Comparison of ENCODE assay signal across 1 cellular context in the genomic region with DNA sequence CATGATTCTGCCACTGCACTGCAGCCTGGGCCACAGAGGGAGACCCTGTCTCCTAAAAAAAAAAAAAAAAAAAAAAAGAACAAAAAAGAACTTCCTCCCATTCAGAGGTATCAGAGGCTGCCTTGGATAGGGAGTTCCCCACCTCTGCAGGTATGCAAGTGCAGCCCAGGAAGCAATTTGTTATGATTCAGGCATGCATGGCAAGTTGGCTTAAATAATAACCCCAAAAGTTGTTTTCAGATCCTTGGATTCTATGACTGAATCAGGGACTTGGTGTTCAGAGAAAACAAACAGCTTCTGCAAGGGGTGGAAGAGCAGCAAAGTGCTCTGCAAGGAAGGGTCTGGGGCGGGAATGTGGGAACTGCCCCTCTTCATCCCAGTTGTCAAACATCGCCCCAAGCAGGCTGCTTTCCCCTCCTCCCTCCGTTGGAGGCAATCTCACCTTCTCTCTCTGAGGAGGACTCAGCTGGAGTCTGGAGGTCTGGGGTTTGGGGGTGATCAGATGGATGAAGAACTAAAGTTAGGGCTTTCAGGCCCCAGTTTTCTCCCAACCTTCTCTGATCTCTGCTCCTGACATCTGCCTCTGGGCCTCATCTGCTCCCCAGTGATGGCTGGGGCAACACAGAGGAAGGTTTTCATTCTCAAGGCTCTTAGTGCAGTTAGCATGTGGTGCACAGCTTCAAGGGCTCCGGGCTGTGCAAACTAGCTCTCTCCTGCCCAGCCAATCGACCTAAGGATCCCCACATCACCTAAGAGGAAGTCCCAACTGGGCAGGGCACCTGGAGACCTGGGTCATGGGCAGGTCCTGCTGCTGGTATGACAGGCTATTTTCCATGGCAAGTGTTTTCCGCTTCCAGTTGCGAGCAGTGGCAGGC.
TF ChIP-seq lines count a peak whose summit lies in the region.

No MANE protein-coding gene starts in this region.

TF ChIP-seq in IMR-90, 13 proteins besides CTCF, POLR2A, EP300 and RAD21:
- TF ChIP-seq CEBPB (IDR thresholded peaks at IDR 0.05; ENCODE audit: low read depth, low read length) (no peak), MAZ (IDR thresholded peaks at IDR 0.05; ENCODE audit: borderline replicate concordance, low read depth, low read length) (no peak), MXI1 (IDR thresholded peaks at IDR 0.05; ENCODE audit: borderline replicate concordance, low read depth, low read length) (no peak), CHD1 (IDR thresholded peaks at IDR 0.05; ENCODE audit: low read depth, low read length) (no peak), FOS (IDR thresholded peaks at IDR 0.05; ENCODE audit: low read depth, low read length) (no peak), RCOR1 (IDR thresholded peaks at IDR 0.05; ENCODE audit: insufficient replicate concordance, low read length) (no peak), RFX5 (IDR thresholded peaks at IDR 0.05; ENCODE audit: low read depth, low read length) (no peak), NFE2L2 (IDR thresholded peaks at IDR 0.05; ENCODE audit: low read depth, low read length) (no peak), BHLHE40 (IDR thresholded peaks at IDR 0.05; ENCODE audit: low read depth, low read length) (no peak), MAFK (IDR thresholded peaks at IDR 0.05; ENCODE audit: low read depth, low read length) (no peak)
- TF ChIP-seq, protein P1, sequence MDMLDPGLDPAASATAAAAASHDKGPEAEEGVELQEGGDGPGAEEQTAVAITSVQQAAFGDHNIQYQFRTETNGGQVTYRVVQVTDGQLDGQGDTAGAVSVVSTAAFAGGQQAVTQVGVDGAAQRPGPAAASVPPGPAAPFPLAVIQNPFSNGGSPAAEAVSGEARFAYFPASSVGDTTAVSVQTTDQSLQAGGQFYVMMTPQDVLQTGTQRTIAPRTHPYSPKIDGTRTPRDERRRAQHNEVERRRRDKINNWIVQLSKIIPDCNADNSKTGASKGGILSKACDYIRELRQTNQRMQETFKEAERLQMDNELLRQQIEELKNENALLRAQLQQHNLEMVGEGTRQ (IDR thresholded peaks at IDR 0.05; ENCODE audit: low read depth, low read length), result no peak
- TF ChIP-seq, protein P2, sequence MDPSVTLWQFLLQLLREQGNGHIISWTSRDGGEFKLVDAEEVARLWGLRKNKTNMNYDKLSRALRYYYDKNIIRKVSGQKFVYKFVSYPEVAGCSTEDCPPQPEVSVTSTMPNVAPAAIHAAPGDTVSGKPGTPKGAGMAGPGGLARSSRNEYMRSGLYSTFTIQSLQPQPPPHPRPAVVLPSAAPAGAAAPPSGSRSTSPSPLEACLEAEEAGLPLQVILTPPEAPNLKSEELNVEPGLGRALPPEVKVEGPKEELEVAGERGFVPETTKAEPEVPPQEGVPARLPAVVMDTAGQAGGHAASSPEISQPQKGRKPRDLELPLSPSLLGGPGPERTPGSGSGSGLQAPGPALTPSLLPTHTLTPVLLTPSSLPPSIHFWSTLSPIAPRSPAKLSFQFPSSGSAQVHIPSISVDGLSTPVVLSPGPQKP (IDR thresholded peaks at IDR 0.05; ENCODE audit: borderline replicate concordance, low read depth, low read length), result no peak
TF ChIP-seq in IMR-90: peak in this region for 0.
